In genomic region chr19:8512115-8512967, GRCh38 we compare ENCODE assay signal across 8 cellular contexts. TPM values are rescaled to one million over a fixed set of nuclear protein-coding genes. Genes with fewer than 3 reads are reported as not detected.
DNase-seq lines count a peak whose midpoint lies in the region; ATAC-seq, FAIRE-seq and TF ChIP-seq lines count a peak whose summit lies in the region.

No MANE protein-coding gene starts in this region.

- no peak overlapping the region for H2AFZ ChIP-seq in HepG2 (ENCODE audit: low read length)

- ATAC-seq in HepG2: peak; percentile 50
- no peak for ATAC-seq in right lobe of liver
- ATAC-seq in HG03442 (IDR thresholded peaks at IDR 0.05; ENCODE audit: unreplicated experiment): no peak
- ATAC-seq in HG03025 (IDR thresholded peaks at IDR 0.05; ENCODE audit: low FRiP score, unreplicated experiment): no peak

- peak overlapping the region; percentile 94 for H3K27ac ChIP-seq in HepG2 (ENCODE audit: extremely low read length, insufficient read depth, low read length)
- H3K27ac ChIP-seq in right lobe of liver: peak overlapping the region in 1 of 3 donors; percentile 99
- peak overlapping the region; percentile 91 to 99 (median 98) for H3K27ac ChIP-seq in esophagus muscularis mucosa (replicated peaks in 1 of 4)
- H3K27ac ChIP-seq in stomach: peak overlapping the region in 3 of 5 donors; percentile 10 to 99 (median 96)

- H3K27me3 ChIP-seq in HepG2 (ENCODE audit: control insufficient read depth in 1 of 2, insufficient read depth in 2 of 2, low read length in 2 of 2): no peaks in the 10 kb centered on the region
- H3K27me3 ChIP-seq in right lobe of liver: no peaks in the 10 kb centered on the region
- no peaks in the 10 kb centered on the region for H3K27me3 ChIP-seq in esophagus muscularis mucosa
- H3K27me3 ChIP-seq in stomach: no peaks in the 10 kb centered on the region

- POLR2A ChIA-PET in HepG2 (lab: Yijun Ruan, JAX): interaction anchor here (1.0 to 4.0 kb wide), 11 partner anchors 11 to 122 kb away, joined by 3 to 125 read pairs (median 8); partner anchors contain the start of genes HNRNPM, MARCHF2, NFILZ and RAB11B

- in situ Hi-C loops in HepG2 (cut with HindIII; ENCODE audit: extremely low pct_ligation_motif_present, low pct_unique_long_range_greater_than_20kb): no loop called here

- BruUV-seq in HepG2 (replicated peaks; lab: Mats Ljungman, UMichigan): no TSS peak

- H3K36me3 ChIP-seq in HepG2 (replicated peaks in 1 of 2; ENCODE audit: control insufficient read depth in 1 of 2, insufficient read depth in 2 of 2, low read length in 2 of 2): no peaks in the 10 kb centered on the region
- H3K36me3 ChIP-seq in right lobe of liver: peaks cover 0 to 7% (median 0%) of the 10 kb centered on the region in 4 donors
- H3K36me3 ChIP-seq in esophagus muscularis mucosa: peaks cover 0 to 22% (median 16%) of the 10 kb centered on the region in 4 donors
- peaks cover 4 to 30% (median 22%) of the 10 kb centered on the region in 4 donors for H3K36me3 ChIP-seq in stomach

- TF ChIP-seq EP300 in HepG2 (IDR thresholded peaks at IDR 0.05; ENCODE audit: low read depth in 2 of 2, low read length in 2 of 2): no peak
- no peak for TF ChIP-seq EP300 in HepG2 (CRISPR knock-in tag; IDR thresholded peaks at IDR 0.05; ENCODE audit: borderline replicate concordance)
- no peak for TF ChIP-seq EP300 in esophagus muscularis mucosa (IDR thresholded peaks at IDR 0.05)
- TF ChIP-seq EP300 in stomach (IDR thresholded peaks at IDR 0.05): no peak

- H3K4me3 ChIP-seq in HepG2 (replicated peaks in 1 of 3; ENCODE audit: insufficient read depth in 1 of 3, low read depth in 2 of 3, low read length in 3 of 3) (peak overlapping the region in 1 of 3 experiments; percentile 95; a peak in 1 of 6 replicates), right lobe of liver (no peak overlapping the region), esophagus muscularis mucosa (peak overlapping the region in 1 of 4 donors; percentile 94), stomach (peak overlapping the region in 1 of 4 donors; percentile 57)

- FAIRE-seq in HepG2 (lab: Jason Lieb, UNC): peak; percentile 12

- H3K9me3 ChIP-seq in HepG2 (ENCODE audit: low read length) (no peaks in the 10 kb centered on the region), right lobe of liver (no peaks in the 10 kb centered on the region), esophagus muscularis mucosa (no peaks in the 10 kb centered on the region), stomach (no peaks in the 10 kb centered on the region)

- H3K79me2 ChIP-seq in HepG2 (ENCODE audit: insufficient read depth, low read length): no peaks in the 10 kb centered on the region

- CTCF ChIA-PET in HepG2 (lab: Yijun Ruan, JAX; ENCODE audit: low intra/inter-chr PET ratio, low total read pairs): no interaction called here

- intact Hi-C loops in HepG2 (cut with micrococcal nuclease; ENCODE audit: unreplicated experiment) (no loop called here), right lobe of liver (cut with DNase I) (loop anchor here in 1 of 2 donors (10.0 kb wide), 1 partner anchor 188 kb away; the partner anchor contains the start of genes NDUFA7 and RPS28), esophagus muscularis mucosa (cut with DNase I) (no loop called here), stomach (cut with DNase I; ENCODE audit: low total_unique reads) (loop anchor here (5.0 kb wide), 1 partner anchor 180 kb away; no protein-coding TSS in a partner anchor)

- TF ChIP-seq CTCF in HepG2 (CRISPR knock-in tag; IDR thresholded peaks at IDR 0.05) (no peak), right lobe of liver (IDR thresholded peaks at IDR 0.05) (no peak), esophagus muscularis mucosa (IDR thresholded peaks at IDR 0.05) (no peak), stomach (IDR thresholded peaks at IDR 0.05) (no peak)

- TF ChIP-seq RAD21 in HepG2 (CRISPR knock-in tag; IDR thresholded peaks at IDR 0.05): no peak

- no peaks in the 10 kb centered on the region for H4K20me1 ChIP-seq in HepG2 (ENCODE audit: insufficient read depth, low read length)

- peak overlapping the region; percentile 99 for H3K4me2 ChIP-seq in HepG2 (ENCODE audit: low read depth, low read length)

- 71% methylated on average over 16 of the region's 22 CpGs for WGBS in HepG2 (ENCODE audit: low lambda C conversion rate)
- 80% methylated on average over 3 of the region's 22 CpGs for WGBS in right lobe of liver (ENCODE audit: insufficient coverage, low coverage, low lambda C conversion rate, missing lambda C conversion rate)
- 97% methylated on average over 6 of the region's 22 CpGs for WGBS in esophagus muscularis mucosa
- 72 to 80% (median 76%) methylated on average over 14 to 22 of the region's 22 CpGs for WGBS in stomach, 5 donors

- TF ChIP-seq POLR2A in HepG2 (IDR thresholded peaks at IDR 0.05; ENCODE audit: insufficient read depth in 1 of 2, low read depth in 2 of 2, low read length in 2 of 2): peak in 1 of 2 experiments; percentile 38; a peak in 1 of 4 replicates
- TF ChIP-seq POLR2A in right lobe of liver (IDR thresholded peaks at IDR 0.05): no peak
- no peak for TF ChIP-seq POLR2A in esophagus muscularis mucosa (IDR thresholded peaks at IDR 0.05; ENCODE audit: low read depth)
- TF ChIP-seq POLR2A in stomach (IDR thresholded peaks at IDR 0.05): no peak

- H3K9ac ChIP-seq in HepG2 (ENCODE audit: insufficient read depth, low read depth, low read length): peak overlapping the region; percentile 96

- DNase-seq in HepG2 (ENCODE audit: low spot score) (peak; percentile 60), right lobe of liver (no peak), SHP77 treated with DMSO at 0.1 percent for 48 hours (lab: John Stamatoyannopoulos, UW) (peak; percentile 38), esophagus muscularis mucosa (ENCODE audit: extremely low spot score) (no peak), stomach (no peak), NCI-H748 treated with DMSO at 0.1 percent for 48 hours (lab: John Stamatoyannopoulos, UW) (no peak)

- H3K4me1 ChIP-seq in HepG2 (ENCODE audit: insufficient read depth, low read length) (peaks cover 35% of the 10 kb centered on the region), right lobe of liver (peaks cover 0 to 12% (median 5%) of the 10 kb centered on the region in 4 donors), esophagus muscularis mucosa (peaks cover 21 to 37% (median 32%) of the 10 kb centered on the region in 4 donors), stomach (peaks cover 18 to 49% (median 25%) of the 10 kb centered on the region in 4 donors)

RNA-seq across cellular contexts. Expression of gene ZNF414, which starts 1.6 kb away (rescaled TPM):
- total RNA-seq in HepG2 (2016; rRNA removed; fragmentation: Illumina TruSeq; extraction: Trizol): 1.4 and 2.5 TPM in 2 replicates
- 2.2 and 2.4 TPM in 2 replicates for total RNA-seq in HepG2 (2016; cell fraction: cytosol; rRNA removed; fragmentation: Illumina TruSeq; extraction: Trizol; ENCODE audit: low read depth)
- total RNA-seq in HepG2 (2016; cell fraction: insoluble cytoplasmic fraction; rRNA removed; fragmentation: Illumina TruSeq; extraction: Trizol): 2.7 and 2.8 TPM in 2 replicates
- 2.8 and 5.6 TPM in 2 replicates for total RNA-seq in HepG2 (2016; cell fraction: membrane; rRNA removed; fragmentation: Illumina TruSeq; extraction: Trizol)
- 3.3 and 3.4 TPM in 2 replicates for total RNA-seq in HepG2 (2016; cell fraction: nucleus; rRNA removed; fragmentation: Illumina TruSeq; extraction: Trizol)
- polyA plus RNA-seq in HepG2 (2011; rRNA removed): 2.8 and 4.0 TPM in 2 replicates
- polyA plus RNA-seq in HepG2 (2011; cell fraction: cytosol; rRNA removed): 1.9 and 2.9 TPM in 2 replicates
- 19.1 and 28.1 TPM in 2 replicates for polyA plus RNA-seq in HepG2 (2011; cell fraction: nucleus; rRNA removed)
- polyA plus RNA-seq in HepG2 (2012): 5.5 and 7.5 TPM in 2 replicates
- 8.4 and 9.5 TPM in 2 replicates for polyA plus RNA-seq in HepG2 (2016; cell fraction: cytosol; fragmentation: Illumina TruSeq; extraction: Trizol; ENCODE audit: low read depth)
- 10.1 and 10.3 TPM in 2 replicates for polyA plus RNA-seq in HepG2 (2016; cell fraction: insoluble cytoplasmic fraction; fragmentation: Illumina TruSeq; extraction: Trizol; ENCODE audit: low read depth)
- polyA plus RNA-seq in HepG2 (2016; cell fraction: membrane; fragmentation: Illumina TruSeq; extraction: Trizol; ENCODE audit: low read depth): 11.5 and 15.0 TPM in 2 replicates
- polyA plus RNA-seq in HepG2 (2016; cell fraction: nucleus; fragmentation: Illumina TruSeq; extraction: Trizol; ENCODE audit: insufficient read depth, low read depth): 20.2 and 25.1 TPM in 2 replicates
- polyA minus RNA-seq in HepG2 (2011; rRNA and poly(A)+ RNA removed; ENCODE audit: low replicate concordance): 2.0 and 7.2 TPM in 2 replicates
- polyA minus RNA-seq in HepG2 (2011; cell fraction: cytosol; rRNA and poly(A)+ RNA removed): 3.4 and 7.1 TPM in 2 replicates
- polyA minus RNA-seq in HepG2 (2011; cell fraction: nucleus; rRNA and poly(A)+ RNA removed): 2.6 and 4.6 TPM in 2 replicates
- total RNA-seq in right lobe of liver: 10 to 100 TPM in 4 of 6 experiments, 1 to 10 TPM in 2; 9.5 to 17.4 (median 11.9) TPM
- total RNA-seq in esophagus muscularis mucosa: 10 to 100 TPM; 11.3 to 24.5 (median 17.1) TPM
- total RNA-seq in stomach: 10 to 100 TPM in 3 of 5 donors, 1 to 10 TPM in 2; 1.8 to 28.4 (median 16.5) TPM
- 10 to 100 TPM; 19.9 to 32.7 (median 26.9) TPM for polyA plus RNA-seq in stomach

RNA-seq across cellular contexts. Expression of gene PRAM1, which starts 9.9 kb away (rescaled TPM):
- not detected in 2 replicates for total RNA-seq in HepG2 (2016; rRNA removed; fragmentation: Illumina TruSeq; extraction: Trizol)
- total RNA-seq in HepG2 (2016; cell fraction: cytosol; rRNA removed; fragmentation: Illumina TruSeq; extraction: Trizol; ENCODE audit: low read depth): not detected in 2 replicates
- not detected in 2 replicates for total RNA-seq in HepG2 (2016; cell fraction: insoluble cytoplasmic fraction; rRNA removed; fragmentation: Illumina TruSeq; extraction: Trizol)
- not detected in 2 replicates for total RNA-seq in HepG2 (2016; cell fraction: membrane; rRNA removed; fragmentation: Illumina TruSeq; extraction: Trizol)
- not detected in 2 replicates for total RNA-seq in HepG2 (2016; cell fraction: nucleus; rRNA removed; fragmentation: Illumina TruSeq; extraction: Trizol)
- 0.03 TPM in 1 of 2 replicates, not detected in the other for polyA plus RNA-seq in HepG2 (2011; rRNA removed)
- polyA plus RNA-seq in HepG2 (2011; cell fraction: cytosol; rRNA removed): 0.03 TPM in 1 of 2 replicates, not detected in the other
- 0.33 and 0.35 TPM in 2 replicates for polyA plus RNA-seq in HepG2 (2011; cell fraction: nucleus; rRNA removed)
- 0.15 TPM in 1 of 2 replicates, not detected in the other for polyA plus RNA-seq in HepG2 (2012)
- polyA plus RNA-seq in HepG2 (2016; cell fraction: cytosol; fragmentation: Illumina TruSeq; extraction: Trizol; ENCODE audit: low read depth): not detected in 2 replicates
- polyA plus RNA-seq in HepG2 (2016; cell fraction: insoluble cytoplasmic fraction; fragmentation: Illumina TruSeq; extraction: Trizol; ENCODE audit: low read depth): not detected in 2 replicates
- not detected in 2 replicates for polyA plus RNA-seq in HepG2 (2016; cell fraction: membrane; fragmentation: Illumina TruSeq; extraction: Trizol; ENCODE audit: low read depth)
- polyA plus RNA-seq in HepG2 (2016; cell fraction: nucleus; fragmentation: Illumina TruSeq; extraction: Trizol; ENCODE audit: insufficient read depth, low read depth): not detected in 2 replicates
- polyA minus RNA-seq in HepG2 (2011; rRNA and poly(A)+ RNA removed; ENCODE audit: low replicate concordance): not detected in 2 replicates
- polyA minus RNA-seq in HepG2 (2011; cell fraction: cytosol; rRNA and poly(A)+ RNA removed): not detected in 2 replicates
- not detected in 2 replicates for polyA minus RNA-seq in HepG2 (2011; cell fraction: nucleus; rRNA and poly(A)+ RNA removed)
- total RNA-seq in right lobe of liver: 1 to 10 TPM in 5 of 6 experiments, under 1 TPM in 1; 0.74 to 3.3 (median 1.5) TPM
- total RNA-seq in esophagus muscularis mucosa: 1 to 10 TPM in 1 of 4 donors, under 1 TPM in 3; 0.26 to 1.3 (median 0.55) TPM
- 1 to 10 TPM in 1 of 5 donors, under 1 TPM in 1, not detected in 3; 0.37 to 1.2 TPM for total RNA-seq in stomach
- polyA plus RNA-seq in stomach: 1 to 10 TPM in 1 of 3 donors, under 1 TPM in 1, not detected in 1; 0.81 to 1.4 TPM

Comparison
In these comparisons a context has a peak if more than half of its experiments do, and no peak if none do; other contexts are left out.
1. DNase-seq: peak in HepG2 (single experiment) and SHP77 treated with DMSO at 0.1 percent for 48 hours (single experiment); none in right lobe of liver (0 of 3), esophagus muscularis mucosa (single experiment), stomach (single experiment) and NCI-H748 treated with DMSO at 0.1 percent for 48 hours (single experiment).